In genomic region chr10:6348091-6348862, GRCh38 we compare ENCODE assay signal across 8 cellular contexts.
DNase-seq lines count a peak whose midpoint lies in the region; ATAC-seq and TF ChIP-seq lines count a peak whose summit lies in the region.

No MANE protein-coding gene starts in this region.

- H3K9me2 ChIP-seq in PC-9 (ENCODE audit: insufficient read depth): no peaks in the 10 kb centered on the region

- intact Hi-C loops in heart right ventricle (cut with DNase I) (no loop called here), PC-9 (cut with micrococcal nuclease; ENCODE audit: unreplicated experiment) (no loop called here)

- no peaks in the 10 kb centered on the region for H4K20me1 ChIP-seq in PC-9 (ENCODE audit: insufficient read depth)

- H3F3A ChIP-seq in PC-9 (ENCODE audit: insufficient read depth, low read depth): no peaks in the 10 kb centered on the region

- ATAC-seq in HG02610 (IDR thresholded peaks at IDR 0.05; ENCODE audit: unreplicated experiment): peak; percentile 94
- ATAC-seq in heart right ventricle: peak in 6 of 8 donors; percentile 49 to 82 (median 68)

- H3K4me1 ChIP-seq in heart right ventricle (peaks cover 0 to 28% (median 0%) of the 10 kb centered on the region in 9 donors), PC-9 (replicated peaks; ENCODE audit: insufficient read depth) (no peaks in the 10 kb centered on the region)

- peak overlapping the region; percentile 51; the same call in 1 of the 2 replicates for H3K4me3 ChIP-seq in GM08714 (ENCODE audit: low read length)
- peak overlapping the region in 1 of 10 donors; percentile 14 for H3K4me3 ChIP-seq in heart right ventricle
- no peak overlapping the region for H3K4me3 ChIP-seq in PC-9

- peak overlapping the region in 4 of 10 donors; percentile 2 to 83 (median 8) for H3K27ac ChIP-seq in heart right ventricle
- no peak overlapping the region for H3K27ac ChIP-seq in PC-9

- POLR2A ChIA-PET in PC-9 (lab: Charles Lee; ENCODE audit: unreplicated experiment): no interaction called here

- BruUV-seq in PC-9 (replicated peaks; lab: Mats Ljungman, UMichigan): no TSS peak

- H3K9me3 ChIP-seq in heart right ventricle (peaks cover 0 to 7% (median 0%) of the 10 kb centered on the region in 11 donors), PC-9 (ENCODE audit: insufficient read depth, low read depth) (no peaks in the 10 kb centered on the region)

- no peak overlapping the region for H2AFZ ChIP-seq in PC-9

- H3K4me2 ChIP-seq in PC-9: no peak overlapping the region

- H3K36me3 ChIP-seq in heart right ventricle (no peaks in the 10 kb centered on the region), PC-9 (ENCODE audit: low read depth) (no peaks in the 10 kb centered on the region)

- WGBS in heart right ventricle, 2 donors: 62 to 64% methylated on average over 16 of the region's 16 CpGs

- TF ChIP-seq CTCF in heart right ventricle (IDR thresholded peaks at IDR 0.05) (no peak), PC-9 (conservative IDR thresholded peaks at IDR 0.05) (no peak)

- H3K79me2 ChIP-seq in PC-9 (ENCODE audit: low read depth): no peaks in the 10 kb centered on the region

- peak; percentile 13 for DNase-seq in NK-92 (lab: John Stamatoyannopoulos, UW; ENCODE audit: unreplicated experiment)
- DNase-seq in activated T-cell treated with anti-CD3 and anti-CD28 coated beads for 4 hours: peak; percentile 56
- DNase-seq in heart right ventricle: peak; percentile 23 to 44
- peak; percentile 50 to 75 for DNase-seq in stimulated activated CD4-positive, alpha-beta T cell treated with anti-CD3 and anti-CD28 coated beads, Interleukin-1b, Interleukin-23, amount 100 ng/mL, for 1 hour (ENCODE audit: low read depth in 2 of 2)
- no peak for DNase-seq in PC-9
- DNase-seq in HUDEP-2 (lab: John Stamatoyannopoulos, UW; ENCODE audit: unreplicated experiment in 76 of 76): no peak

- CTCF ChIA-PET in PC-9 (lab: Charles Lee): interaction anchor here (0.6 kb wide), 1 partner anchor 42 kb away, joined by 4 read pairs; no protein-coding TSS in a partner anchor

- H3K27me3 ChIP-seq in heart right ventricle: no peaks in the 10 kb centered on the region
- no peaks in the 10 kb centered on the region for H3K27me3 ChIP-seq in PC-9 (ENCODE audit: insufficient read depth, low read depth)

Comparison
In these comparisons a context has a peak if more than half of its experiments do, and no peak if none do; other contexts are left out.
1. DNase-seq: peak in NK-92 (single experiment), activated T-cell treated with anti-CD3 and anti-CD28 coated beads for 4 hours (single experiment), heart right ventricle (2 of 2) and stimulated activated CD4-positive, alpha-beta T cell treated with anti-CD3 and anti-CD28 coated beads, Interleukin-1b, Interleukin-23, amount 100 ng/mL, for 1 hour (2 of 2); none in PC-9 (0 of 2) and HUDEP-2 (0 of 76).